In genomic region chr11:71281901-71282300, GRCh38 we compare ENCODE assay signal across 14 cellular contexts. TPM values are rescaled to one million over a fixed set of nuclear protein-coding genes. Genes with fewer than 3 reads are reported as not detected.
"Had no signal": no experiment of that assay in that cellular context is flagged by ENCODE, and none has a peak within 500 bp of the region (broad histone marks: within the 10 kb centered on the region; RNA-seq: fewer than 3 reads in every experiment).

No MANE protein-coding gene starts in this region.

- H2AFZ ChIP-seq: parathyroid adenoma had no signal

- ATAC-seq: T-helper 17 cell had no signal

- H3K36me3 ChIP-seq: thyroid gland had no signal

- H3K27ac ChIP-seq: dorsolateral prefrontal cortex, parathyroid adenoma, thyroid gland had no signal

- DNase-seq: activated B cell treated with CpG ODN at 0.5 μM for 24 hours; activated CD4-positive, alpha-beta T cell treated with anti-CD3 and anti-CD28 coated beads, Interleukin-2, amount 10 ng/mL, durations not matched to agents 7 days and 5 days; activated gamma-delta T cell; activated naive CD8-positive, alpha-beta T cell treated with anti-CD3 and anti-CD28 coated beads for 36 hours; activated T-cell treated with anti-CD3 and anti-CD28 coated beads, Interleukin-2, amount 50 U/mL, for 24 hours; dorsolateral prefrontal cortex; foreskin melanocyte; retina; stimulated activated CD4-positive, alpha-beta T cell treated with anti-CD3 and anti-CD28 coated beads, Interleukin-4, amount 100 ng/mL, for 4 hours; T-helper 17 cell; thyroid gland had no signal

- H3K4me1 ChIP-seq: parathyroid adenoma had no signal

- H3K27me3 ChIP-seq: thyroid gland had no signal

- H3K4me3 ChIP-seq: dorsolateral prefrontal cortex, skin epidermis, thyroid gland had no signal

- H3K9ac ChIP-seq: parathyroid adenoma had no signal

- H3K9me3 ChIP-seq: thyroid gland had no signal

- H3K79me2 ChIP-seq: parathyroid adenoma had no signal

RNA-seq across cellular contexts. Expression of gene SHANK2, which starts 29.5 kb away (rescaled TPM):
- total RNA-seq: activated CD4-positive, alpha-beta T cell treated with anti-CD3 and anti-CD28 coated beads, Interleukin-2, amount 10 ng/mL, durations not matched to agents 7 days and 5 days; activated CD8-positive, alpha-beta memory T cell treated with anti-CD3 and anti-CD28 coated beads for 36 hours; activated naive CD8-positive, alpha-beta T cell treated with anti-CD3 and anti-CD28 coated beads for 36 hours had no signal
